ENCODE assay signal across 1 cellular context in genomic region chr3:77071806-77072205, GRCh38.
TF ChIP-seq lines count a peak whose summit lies in the region.

No MANE protein-coding gene starts in this region.

TF ChIP-seq in K562, 482 proteins besides CTCF, POLR2A, EP300 and RAD21 (continued from another document):
- TF ChIP-seq ZNF318 (IDR thresholded peaks at IDR 0.05; ENCODE audit: borderline replicate concordance in 1 of 2, low read depth in 1 of 2) (no peak), MXI1 (IDR thresholded peaks at IDR 0.05; ENCODE audit: low read depth, low read length) (no peak)
